10 cellular contexts compared by ENCODE assay signal in the genomic region with DNA sequence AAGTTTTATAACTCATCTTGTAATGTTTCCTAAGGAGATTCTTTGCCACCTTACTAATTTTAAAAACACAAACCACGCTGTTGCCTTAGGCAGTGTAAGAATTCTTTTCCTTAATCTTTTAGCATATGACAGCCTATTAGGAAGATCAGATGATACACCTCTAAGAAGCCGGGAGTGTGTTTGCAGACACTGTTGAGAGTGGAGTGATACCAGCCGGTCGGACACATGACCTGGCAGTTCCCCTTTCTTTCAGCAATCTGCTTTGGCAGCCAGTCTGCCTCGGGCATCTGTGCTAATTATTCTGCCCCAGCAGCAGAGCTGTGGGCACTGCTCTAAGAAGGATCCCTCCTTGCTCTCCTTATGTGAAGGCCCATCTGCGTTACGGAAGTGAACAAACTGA. TPM values are rescaled to one million over a fixed set of nuclear protein-coding genes. Genes with fewer than 3 reads are reported as not detected.
DNase-seq lines count a peak whose midpoint lies in the region; ATAC-seq, FAIRE-seq and TF ChIP-seq lines count a peak whose summit lies in the region.
"Had no signal": no experiment of that assay in that cellular context is flagged by ENCODE, and none has a peak within 500 bp of the region (broad histone marks: within the 10 kb centered on the region; RNA-seq: fewer than 3 reads in every experiment).

No MANE protein-coding gene starts in this region.

- no peak overlapping the region for H4K8ac ChIP-seq in trophoblast cell (ENCODE audit: low read depth, low read length)

- H3K18ac ChIP-seq in trophoblast cell (ENCODE audit: low read length), result no peak overlapping the region

- H2BK120ac ChIP-seq in trophoblast cell (ENCODE audit: insufficient read depth, low read length, poor library complexity), result no peak overlapping the region

- no peak overlapping the region for H3K27ac ChIP-seq in trophoblast cell (ENCODE audit: low read depth, low read length)

- no peak overlapping the region for H3K9ac ChIP-seq in trophoblast cell (ENCODE audit: low read length)

- H3K14ac ChIP-seq in trophoblast cell (ENCODE audit: low read length), result no peak overlapping the region

- H3K79me2 ChIP-seq in trophoblast cell (ENCODE audit: control insufficient read depth, insufficient read depth, low read length, poor library complexity), result no peaks in the 10 kb centered on the region

- H4K91ac ChIP-seq in trophoblast cell (ENCODE audit: low read depth, low read length), result no peak overlapping the region

- no peak for TF ChIP-seq CTCF in epithelial cell of esophagus (IDR thresholded peaks at IDR 0.05; ENCODE audit: insufficient read depth, low read depth, low read length, missing control alignments)

- H3K9me3 ChIP-seq in trophoblast cell (ENCODE audit: insufficient read depth, low read depth, low read length), result no peaks in the 10 kb centered on the region

- H2AFZ ChIP-seq in trophoblast cell (ENCODE audit: insufficient read depth, low read length, poor library complexity), result no peak overlapping the region

- ATAC-seq in GM21528 (IDR thresholded peaks at IDR 0.05; ENCODE audit: low FRiP score, unreplicated experiment), result no peak
- ATAC-seq in GM21786 (IDR thresholded peaks at IDR 0.05; ENCODE audit: unreplicated experiment), result no peak
- ATAC-seq: activated T-helper 17 cell treated with anti-CD3 and anti-CD28 coated beads, Interleukin-2, amount 50 U/mL, for 72 hours had no signal

- no peak overlapping the region for H2BK5ac ChIP-seq in trophoblast cell (ENCODE audit: low read depth, low read length, poor library complexity)

- no peak overlapping the region for H3K23ac ChIP-seq in trophoblast cell (ENCODE audit: low read length)

- no peaks in the 10 kb centered on the region for H3K79me1 ChIP-seq in trophoblast cell (ENCODE audit: low read length)

- H3K4me2 ChIP-seq in trophoblast cell (ENCODE audit: low read length), result no peak overlapping the region

- no peaks in the 10 kb centered on the region for H3K4me1 ChIP-seq in trophoblast cell (ENCODE audit: control insufficient read depth in 1 of 2, insufficient read depth in 2 of 2, low read length in 2 of 2)

- no peak overlapping the region for H2AK5ac ChIP-seq in trophoblast cell (ENCODE audit: low read length)

- WGBS in trophoblast cell (ENCODE audit: extremely low coverage, insufficient coverage, insufficient read length), result no CpG with 5 or more reads among the region's 7 CpGs

- FAIRE-seq in HTR-8/SVneo (lab: Jason Lieb, UNC), result peak; percentile 81

- DNase-seq in HTR-8/SVneo (ENCODE audit: insufficient read length, low spot score) (peak; percentile 40), NCI-H774 (lab: John Stamatoyannopoulos, UW) (peak; percentile 4), epithelial cell of esophagus (ENCODE audit: low read depth) (peak; percentile 94), trophoblast cell (peak; percentile 10 to 20), NCI-H2107 treated with DMSO at 0.1 percent for 48 hours (lab: John Stamatoyannopoulos, UW; ENCODE audit: unreplicated experiment) (no peak), H7 (no peak)
- DNase-seq: GDM1 had no signal

- H3K4me3 ChIP-seq in epithelial cell of esophagus (ENCODE audit: low read length) (no peak overlapping the region), trophoblast cell (ENCODE audit: low read depth, low read length) (no peak overlapping the region), H7 (ENCODE audit: insufficient read depth, low read depth, low read length) (no peak overlapping the region)

- H3K36me3 ChIP-seq in trophoblast cell (ENCODE audit: control insufficient read depth in 1 of 2, insufficient read depth in 2 of 2, low read length in 2 of 2) (no peaks in the 10 kb centered on the region), H7 (replicated peaks; ENCODE audit: control insufficient read depth, insufficient read depth, low read length) (no peaks in the 10 kb centered on the region)

- H4K12ac ChIP-seq in trophoblast cell (ENCODE audit: low read depth, low read length), result no peak overlapping the region

- H3K27me3 ChIP-seq in trophoblast cell (ENCODE audit: insufficient read depth, low read length) (no peaks in the 10 kb centered on the region), H7 (ENCODE audit: control insufficient read depth, insufficient read depth, low read length) (no peaks in the 10 kb centered on the region)

- no peak overlapping the region for H3K4ac ChIP-seq in trophoblast cell (ENCODE audit: low read depth, low read length)

- no peak overlapping the region for H2BK12ac ChIP-seq in trophoblast cell (ENCODE audit: low read length)

RNA-seq across cellular contexts. Expression of a gene that starts 50.9 kb away (rescaled TPM):
- polyA plus RNA-seq in trophoblast cell (2013), result 0.97 and 0.99 TPM in 2 replicates
- 3.4 and 4.7 TPM in 2 replicates for total RNA-seq in H7 (2014; rRNA removed; shearing (Covaris generic))
- total RNA-seq: activated T-helper 17 cell treated with anti-CD3 and anti-CD28 coated beads, Interleukin-2, amount 50 U/mL, for 72 hours had no signal

Comparison
In these comparisons a context has a peak if more than half of its experiments do, and no peak if none do; other contexts are left out.
1. DNase-seq: peak in HTR-8/SVneo (single experiment), NCI-H774 (single experiment), epithelial cell of esophagus (single experiment) and trophoblast cell (2 of 2); none in NCI-H2107 treated with DMSO at 0.1 percent for 48 hours (single experiment) and H7 (single experiment).